In genomic region chr5:60489377-60489776, GRCh38 we compare ENCODE assay signal across 29 cellular contexts.
A peak's percentile ranks its signal among the peaks of the same experiment; 100 is the strongest.
DNase-seq lines count a peak whose midpoint lies in the region; ATAC-seq, FAIRE-seq and TF ChIP-seq lines count a peak whose summit lies in the region.
"Had no signal": no experiment of that assay in that cellular context is flagged by ENCODE, and none has a peak within 500 bp of the region (broad histone marks: within the 10 kb centered on the region; RNA-seq: fewer than 3 reads in every experiment).

No MANE protein-coding gene starts in this region.

- no peaks in the 10 kb centered on the region for H3K36me3 Mint-ChIP-seq in chondrocyte (ENCODE audit: low read depth)
- H3K36me3 Mint-ChIP-seq in mesothelial cell of epicardium: no peaks in the 10 kb centered on the region
- H3K36me3 Mint-ChIP-seq in CD4-positive, alpha-beta memory T cell: no peaks in the 10 kb centered on the region
- H3K36me3 Mint-ChIP-seq: activated naive CD8-positive, alpha-beta T cell; stimulated activated naive B cell treated with anti-CD40 and anti-IgM and Interleukin-4, amounts not matched to agents 10 μg/mL and 1 μg/mL and 100 μg/mL, for 72 hours had no signal

- TF ChIP-seq RAD21 in A549 (conservative IDR thresholded peaks at IDR 0.05 in 1 of 2, IDR thresholded peaks at IDR 0.05 in 1 of 2): no peak

- H3K4me1 ChIP-seq in A549 (peaks cover 71% of the 10 kb centered on the region), stomach smooth muscle (ENCODE audit: control insufficient read depth, insufficient read depth, low read length) (no peaks in the 10 kb centered on the region)
- no peaks in the 10 kb centered on the region for H3K4me1 ChIP-seq in CD4-positive, alpha-beta memory T cell (ENCODE audit: insufficient read depth, low read length)
- H3K4me1 ChIP-seq: lower lobe of right lung, parathyroid adenoma, thyroid gland had no signal

- H3K4me3 Mint-ChIP-seq in chondrocyte (ENCODE audit: unreplicated experiment) (peak overlapping the region; percentile 47), mesothelial cell of epicardium (peak overlapping the region; percentile 76)
- no peak overlapping the region for H3K4me3 Mint-ChIP-seq in CD4-positive, alpha-beta memory T cell
- H3K4me3 Mint-ChIP-seq: activated CD8-positive, alpha-beta T cell treated with anti-CD3 and anti-CD28 coated beads, Interleukin-2, amount 10 ng/mL, durations not matched to agents 7 days and 5 days; activated naive CD8-positive, alpha-beta T cell; H9; neural crest cell; stimulated activated naive B cell treated with anti-CD40 and anti-IgM and Interleukin-4, amounts not matched to agents 10 μg/mL and 1 μg/mL and 100 μg/mL, for 72 hours had no signal

- H3K27me3 ChIP-seq in stomach smooth muscle (ENCODE audit: control insufficient read depth in 1 of 2, insufficient read depth in 2 of 2, low read length in 2 of 2): no peaks in the 10 kb centered on the region
- no peaks in the 10 kb centered on the region for H3K27me3 ChIP-seq in CD4-positive, alpha-beta memory T cell (ENCODE audit: insufficient read depth, low read length)
- H3K27me3 ChIP-seq: BE2C, thyroid gland had no signal

- peak overlapping the region; percentile 77 to 81 for H3K9ac ChIP-seq in stomach smooth muscle (ENCODE audit: low read length in 2 of 2)
- H3K9ac ChIP-seq: parathyroid adenoma had no signal

- no peak for DNase-seq in A549 (ENCODE audit: low read depth in 1 of 2, low spot score in 1 of 2)
- DNase-seq in chondrocyte (ENCODE audit: low spot score): no peak
- DNase-seq in mesothelial cell of epicardium (ENCODE audit: low spot score in 2 of 2, unreplicated experiment in 2 of 2): no peak
- no peak for DNase-seq in NCI-H2081 (lab: John Stamatoyannopoulos, UW)
- DNase-seq in CD4-positive, alpha-beta memory T cell: no peak
- DNase-seq in NOMO-1 (lab: John Stamatoyannopoulos, UW; ENCODE audit: unreplicated experiment in 2 of 2): no peak
- DNase-seq: ACHN; activated CD4-positive, alpha-beta T cell treated with anti-CD3 and anti-CD28 coated beads for 1 hour; activated CD8-positive, alpha-beta T cell treated with anti-CD3 and anti-CD28 coated beads, Interleukin-2, amount 10 ng/mL, durations not matched to agents 7 days and 5 days; BE2C; DMS79; GDM1; H9; kidney glomerular epithelial cell; lower lobe of right lung; mucosa of descending colon; NCI-H2107; NCI-H774; stimulated activated CD4-positive, alpha-beta T cell treated with anti-CD3 and anti-CD28 coated beads, Interleukin-15, amount 100 ng/mL, for 24 hours; stimulated activated naive B cell treated with anti-CD40 and anti-IgM and Interleukin-4, amounts not matched to agents 10 μg/mL and 1 μg/mL and 100 μg/mL, for 72 hours; thyroid gland had no signal

- peak overlapping the region; percentile 61 for H3K4me2 ChIP-seq in A549

- intact Hi-C loops in CD4-positive, alpha-beta memory T cell (cut with micrococcal nuclease): no loop called here

- CTCF ChIA-PET in A549 (lab: Yijun Ruan, JAX): no interaction called here
- CTCF ChIA-PET in CD4-positive, alpha-beta memory T cell (lab: Charles Lee; ENCODE audit: partially characterized antibody): no interaction called here

- H3K27me3 Mint-ChIP-seq in chondrocyte (ENCODE audit: low read depth): no peaks in the 10 kb centered on the region
- H3K27me3 Mint-ChIP-seq in mesothelial cell of epicardium (ENCODE audit: low read depth): no peaks in the 10 kb centered on the region
- no peaks in the 10 kb centered on the region for H3K27me3 Mint-ChIP-seq in CD4-positive, alpha-beta memory T cell
- H3K27me3 Mint-ChIP-seq: activated naive CD8-positive, alpha-beta T cell; stimulated activated naive B cell treated with anti-CD40 and anti-IgM and Interleukin-4, amounts not matched to agents 10 μg/mL and 1 μg/mL and 100 μg/mL, for 72 hours had no signal

- TF ChIP-seq POLR2A in A549 (IDR thresholded peaks at IDR 0.05; ENCODE audit: low read length): no peak

- H3K27ac Mint-ChIP-seq in chondrocyte (ENCODE audit: unreplicated experiment) (peak overlapping the region; percentile 87), mesothelial cell of epicardium (peak overlapping the region; percentile 92)
- no peak overlapping the region for H3K27ac Mint-ChIP-seq in CD4-positive, alpha-beta memory T cell
- H3K27ac Mint-ChIP-seq: activated CD8-positive, alpha-beta T cell treated with anti-CD3 and anti-CD28 coated beads, Interleukin-2, amount 10 ng/mL, durations not matched to agents 7 days and 5 days; activated naive CD8-positive, alpha-beta T cell; H9; stimulated activated naive B cell treated with anti-CD40 and anti-IgM and Interleukin-4, amounts not matched to agents 10 μg/mL and 1 μg/mL and 100 μg/mL, for 72 hours had no signal

- no peak for ATAC-seq in A549
- ATAC-seq in activated CD4-positive, CD25-positive, alpha-beta regulatory T cell treated with anti-CD3 and anti-CD28 coated beads, Interleukin-2, amount 50 U/mL, for 24 hours: no peak
- ATAC-seq: activated CD8-positive, alpha-beta T cell treated with anti-CD3 and anti-CD28 coated beads, Interleukin-2, amount 10 ng/mL, durations not matched to agents 7 days and 5 days; lower lobe of right lung; mucosa of descending colon; sciatic nerve; stimulated activated naive B cell treated with anti-CD40 and anti-IgM and Interleukin-4, amounts not matched to agents 10 μg/mL and 1 μg/mL and 100 μg/mL, for 72 hours had no signal

- FAIRE-seq in A549 (lab: Jason Lieb, UNC): no peak
- FAIRE-seq: endothelial cell of umbilical vein had no signal

- TF ChIP-seq CTCF in A549 (IDR thresholded peaks at IDR 0.05) (no peak), chondrocyte (IDR thresholded peaks at IDR 0.05) (no peak), mesothelial cell of epicardium (IDR thresholded peaks at IDR 0.05; ENCODE audit: unreplicated experiment) (no peak)

- WGBS in A549 (ENCODE audit: missing lambda C conversion rate): 1% methylated on average over 2 of the region's 2 CpGs

- no peak overlapping the region for H3K4me3 ChIP-seq in A549
- H3K4me3 ChIP-seq in stomach smooth muscle (ENCODE audit: low read length in 2 of 2): peak overlapping the region; percentile 78 to 82
- no peak overlapping the region for H3K4me3 ChIP-seq in CD4-positive, alpha-beta memory T cell (ENCODE audit: low read length in 2 of 2)
- H3K4me3 ChIP-seq: lower lobe of right lung, mucosa of descending colon, thyroid gland had no signal

- H3K9me3 Mint-ChIP-seq in chondrocyte (ENCODE audit: low read depth): no peaks in the 10 kb centered on the region
- no peaks in the 10 kb centered on the region for H3K9me3 Mint-ChIP-seq in mesothelial cell of epicardium
- peaks cover 0 to 3% (median 0%) of the 10 kb centered on the region in 8 donors for H3K9me3 Mint-ChIP-seq in CD4-positive, alpha-beta memory T cell
- H3K9me3 Mint-ChIP-seq: H9; neural crest cell; stimulated activated naive B cell treated with anti-CD40 and anti-IgM and Interleukin-4, amounts not matched to agents 10 μg/mL and 1 μg/mL and 100 μg/mL, for 72 hours had no signal

- H3K9me3 ChIP-seq in A549: no peaks in the 10 kb centered on the region
- H3K9me3 ChIP-seq in stomach smooth muscle (ENCODE audit: control insufficient read depth in 2 of 2, low read length in 2 of 2): no peaks in the 10 kb centered on the region
- H3K9me3 ChIP-seq in CD4-positive, alpha-beta memory T cell (ENCODE audit: control insufficient read depth in 1 of 2, low read length in 2 of 2): no peaks in the 10 kb centered on the region
- H3K9me3 ChIP-seq: BE2C, lower lobe of right lung, mucosa of descending colon, thyroid gland had no signal

- TF ChIP-seq EP300 in A549 (IDR thresholded peaks at IDR 0.05): no peak

- POLR2A ChIA-PET in A549 (lab: Yijun Ruan, JAX): no interaction called here
- POLR2A ChIA-PET in CD4-positive, alpha-beta memory T cell (lab: Charles Lee; ENCODE audit: partially characterized antibody): no interaction called here

- H3K4me1 Mint-ChIP-seq in chondrocyte (ENCODE audit: low read depth) (peaks cover 86% of the 10 kb centered on the region), mesothelial cell of epicardium (peaks cover 80% of the 10 kb centered on the region)
- no peaks in the 10 kb centered on the region for H3K4me1 Mint-ChIP-seq in CD4-positive, alpha-beta memory T cell

- no peaks in the 10 kb centered on the region for H3K36me3 ChIP-seq in stomach smooth muscle (ENCODE audit: control insufficient read depth in 2 of 2, insufficient read depth in 2 of 2, low read length in 2 of 2)
- H3K36me3 ChIP-seq in CD4-positive, alpha-beta memory T cell (ENCODE audit: insufficient read depth, low read length): no peaks in the 10 kb centered on the region
- H3K36me3 ChIP-seq: BE2C, lower lobe of right lung, thyroid gland had no signal

- H3K27ac ChIP-seq in A549 (peak overlapping the region; percentile 79 to 80), stomach smooth muscle (ENCODE audit: low read length) (peak overlapping the region; percentile 81)
- no peak overlapping the region for H3K27ac ChIP-seq in CD4-positive, alpha-beta memory T cell (ENCODE audit: low read depth, low read length)
- H3K27ac ChIP-seq: lower lobe of right lung, parathyroid adenoma, RWPE1, thyroid gland had no signal

TF ChIP-seq in A549, 52 proteins besides CTCF, POLR2A, EP300 and RAD21:
- no peak for TF ChIP-seq HOXB13 (CRISPR knock-in tag; IDR thresholded peaks at IDR 0.05; ENCODE audit: low read depth)
- no peak for TF ChIP-seq JUN (IDR thresholded peaks at IDR 0.05)
- no peak for TF ChIP-seq JUNB (IDR thresholded peaks at IDR 0.05)
- TF ChIP-seq RCOR1 (IDR thresholded peaks at IDR 0.05; ENCODE audit: low read depth, low read length): no peak
- TF ChIP-seq HDAC2 (IDR thresholded peaks at IDR 0.05): no peak
- no peak for TF ChIP-seq RNF2 (IDR thresholded peaks at IDR 0.05; ENCODE audit: borderline replicate concordance, low read depth)
- TF ChIP-seq FOSB (CRISPR knock-in tag; IDR thresholded peaks at IDR 0.05): no peak
- no peak for TF ChIP-seq KDM5A (IDR thresholded peaks at IDR 0.05)
- no peak for TF ChIP-seq NFE2L2 (conservative IDR thresholded peaks at IDR 0.05; ENCODE audit: low read length)
- no peak for TF ChIP-seq KDM1A (IDR thresholded peaks at IDR 0.05; ENCODE audit: low read depth)
- TF ChIP-seq GATA3 (IDR thresholded peaks at IDR 0.05; ENCODE audit: borderline replicate concordance): no peak
- no peak for TF ChIP-seq HOXB5 (CRISPR knock-in tag; IDR thresholded peaks at IDR 0.05)
- no peak for TF ChIP-seq SMC3 (IDR thresholded peaks at IDR 0.05)
- TF ChIP-seq ZNF302 (CRISPR knock-in tag; IDR thresholded peaks at IDR 0.05): no peak
- no peak for TF ChIP-seq NR3C1 (IDR thresholded peaks at IDR 0.05)
- no peak for TF ChIP-seq CBX8 (IDR thresholded peaks at IDR 0.05)
- TF ChIP-seq MYC (IDR thresholded peaks at IDR 0.05; ENCODE audit: borderline replicate concordance, low read length): no peak
- no peak for TF ChIP-seq POLR2AphosphoS2 (conservative IDR thresholded peaks at IDR 0.05; ENCODE audit: low read length)
- no peak for TF ChIP-seq CHD4 (IDR thresholded peaks at IDR 0.05; ENCODE audit: borderline replicate concordance)
- TF ChIP-seq HOXA7 (CRISPR knock-in tag; IDR thresholded peaks at IDR 0.05): no peak

Comparison
In these comparisons a context has a peak if more than half of its experiments do, and no peak if none do; other contexts are left out.
1. H3K4me3 ChIP-seq: peak in stomach smooth muscle (2 of 2); none in A549 (single experiment) and CD4-positive, alpha-beta memory T cell (0 of 2).
2. H3K27ac Mint-ChIP-seq: peak in chondrocyte (single experiment) and mesothelial cell of epicardium (single experiment); none in CD4-positive, alpha-beta memory T cell (0 of 7).
3. H3K4me3 Mint-ChIP-seq: peak in chondrocyte (single experiment) and mesothelial cell of epicardium (single experiment); none in CD4-positive, alpha-beta memory T cell (0 of 8).